Comparison of ENCODE assay signal across 15 cellular contexts in genomic region chr14:93301821-93302447, GRCh38. TPM values are rescaled to one million over a fixed set of nuclear protein-coding genes. Genes with fewer than 3 reads are reported as not detected.
DNase-seq lines count a peak whose midpoint lies in the region; ATAC-seq and TF ChIP-seq lines count a peak whose summit lies in the region.
"Had no signal": no experiment of that assay in that cellular context is flagged by ENCODE, and none has a peak within 500 bp of the region (broad histone marks: within the 10 kb centered on the region; RNA-seq: fewer than 3 reads in every experiment).

No MANE protein-coding gene starts in this region.

- H3K36me3 Mint-ChIP-seq in naive B cell: no peaks in the 10 kb centered on the region

- POLR2A ChIA-PET in Panc1 (lab: Charles Lee): interaction anchor here (0.6 kb wide), 1 partner anchor 29 kb away, joined by 4 read pairs; no protein-coding TSS in a partner anchor

- H3K4me3 Mint-ChIP-seq in naive B cell: no peak overlapping the region
- H3K4me3 Mint-ChIP-seq: activated T-helper 17 cell treated with anti-CD3 and anti-CD28 coated beads, Interleukin-2, amount 50 U/mL, for 72 hours; T-helper 1 cell treated with Interleukin-12 subunit alpha and Interleukin-12 subunit beta and Interleukin-4 antibody, amounts not matched to agents 30 μg/mL and 1 μg/mL, for 36 hours had no signal

- H3K27ac Mint-ChIP-seq in naive B cell: peak overlapping the region in 4 of 6 donors; percentile 1 to 61 (median 56)
- H3K27ac Mint-ChIP-seq: activated T-helper 17 cell treated with anti-CD3 and anti-CD28 coated beads, Interleukin-2, amount 50 U/mL, for 72 hours; T-helper 1 cell treated with Interleukin-12 subunit alpha and Interleukin-12 subunit beta and Interleukin-4 antibody, amounts not matched to agents 30 μg/mL and 1 μg/mL, for 36 hours had no signal

- intact Hi-C loops in Panc1 (cut with micrococcal nuclease; ENCODE audit: unreplicated experiment) (no loop called here), sciatic nerve (cut with DNase I) (no loop called here)

- no peaks in the 10 kb centered on the region; the same call in 1 of the 2 replicates for H3K4me1 ChIP-seq in Panc1 (ENCODE audit: control insufficient read depth, insufficient read depth, low read length)

- peaks cover 24 to 63% (median 45%) of the 10 kb centered on the region in 3 donors for H3K4me1 Mint-ChIP-seq in naive B cell

- DNase-seq in EH (ENCODE audit: low read depth) (peak; percentile 44), Panc1 (ENCODE audit: low read depth, low spot score) (no peak), epithelial cell of esophagus (ENCODE audit: low read depth) (peak; percentile 25), naive B cell (no peak), KG1 (lab: John Stamatoyannopoulos, UW) (no peak), cerebellum (ENCODE audit: low spot score) (no peak), sciatic nerve (ENCODE audit: low spot score) (no peak)
- DNase-seq: activated CD4-positive, alpha-beta T cell treated with anti-CD3 and anti-CD28 coated beads, Interleukin-2, amount 50 U/mL, for 1 hour; DMS153 had no signal

- ATAC-seq in Panc1: peak; percentile 76
- ATAC-seq in naive B cell (ENCODE audit: low read depth in 2 of 2): no peak
- no peak for ATAC-seq in HG03175 (IDR thresholded peaks at IDR 0.05; ENCODE audit: unreplicated experiment)
- no peak for ATAC-seq in sciatic nerve
- ATAC-seq: activated T-helper 17 cell treated with anti-CD3 and anti-CD28 coated beads, Interleukin-2, amount 50 U/mL, for 72 hours; GM12878 had no signal

- TF ChIP-seq CTCF in Panc1 (IDR thresholded peaks at IDR 0.05): no peak
- TF ChIP-seq CTCF in epithelial cell of esophagus (IDR thresholded peaks at IDR 0.05; ENCODE audit: insufficient read depth, low read depth, low read length, missing control alignments): no peak

- no peaks in the 10 kb centered on the region for H3K9me3 Mint-ChIP-seq in naive B cell
- H3K9me3 Mint-ChIP-seq: activated T-helper 17 cell treated with anti-CD3 and anti-CD28 coated beads, Interleukin-2, amount 50 U/mL, for 72 hours; T-helper 1 cell treated with Interleukin-12 subunit alpha and Interleukin-12 subunit beta and Interleukin-4 antibody, amounts not matched to agents 30 μg/mL and 1 μg/mL, for 36 hours had no signal

- H3K27me3 ChIP-seq in Panc1 (ENCODE audit: control insufficient read depth, insufficient read depth, low read length): no peaks in the 10 kb centered on the region
- H3K27me3 ChIP-seq: esophagus muscularis mucosa, neutrophil had no signal

- H3K27me3 Mint-ChIP-seq in naive B cell: no peaks in the 10 kb centered on the region
- H3K27me3 Mint-ChIP-seq: activated T-helper 17 cell treated with anti-CD3 and anti-CD28 coated beads, Interleukin-2, amount 50 U/mL, for 72 hours had no signal

- no peak overlapping the region for H3K27ac ChIP-seq in Panc1 (ENCODE audit: low read length)
- H3K27ac ChIP-seq: esophagus muscularis mucosa, neutrophil had no signal

- CTCF ChIA-PET in Panc1 (lab: Charles Lee): no interaction called here

- H3K4me3 ChIP-seq in Panc1 (ENCODE audit: low read depth in 2 of 2, low read length in 2 of 2) (no peak overlapping the region), epithelial cell of esophagus (ENCODE audit: low read length) (no peak overlapping the region)
- H3K4me3 ChIP-seq: esophagus muscularis mucosa, GM12878 had no signal

- in situ Hi-C loops in Panc1 (cut with HindIII; ENCODE audit: low pct_unique_long_range_greater_than_20kb, low sequenced_read_pairs): no loop called here

- H3K9me3 ChIP-seq in Panc1 (ENCODE audit: control insufficient read depth, insufficient read depth, low read depth, low read length): no peaks in the 10 kb centered on the region
- H3K9me3 ChIP-seq: esophagus muscularis mucosa, neutrophil had no signal

- H3K36me3 ChIP-seq in Panc1 (ENCODE audit: control insufficient read depth, insufficient read depth, low read length): no peaks in the 10 kb centered on the region
- H3K36me3 ChIP-seq: esophagus muscularis mucosa, neutrophil had no signal

- no TSS peak for BruUV-seq in Panc1 (replicated peaks; lab: Mats Ljungman, UMichigan)

RNA-seq across cellular contexts. Expression of gene BTBD7, which starts 30.9 kb away (rescaled TPM):
- total RNA-seq in Panc1 (2021; ENCODE audit: unreplicated experiment): 24.7 TPM
- 7.5 TPM for polyA plus RNA-seq in Panc1 (2012; ENCODE audit: insufficient read length)
- 10 to 100 TPM in 2 of 6 donors, 1 to 10 TPM in 4; 7.0 to 12.1 (median 9.6) TPM for polyA plus RNA-seq in naive B cell (ENCODE audit: low read depth in 6 of 6)
- 42.2 TPM for total RNA-seq in cerebellum
- 40.7 TPM for total RNA-seq in sciatic nerve

RNA-seq across cellular contexts. Expression of gene COX8C, which starts 45.0 kb away (rescaled TPM):
- total RNA-seq in Panc1 (2021; ENCODE audit: unreplicated experiment) (not detected), cerebellum (not detected), sciatic nerve (not detected)
- not detected for polyA plus RNA-seq in Panc1 (2012; ENCODE audit: insufficient read length)
- polyA plus RNA-seq in naive B cell (ENCODE audit: low read depth in 6 of 6): not detected
- total RNA-seq: activated T-helper 17 cell treated with anti-CD3 and anti-CD28 coated beads, Interleukin-2, amount 50 U/mL, for 72 hours; esophagus muscularis mucosa; GM12878 had no signal

Comparison
In these comparisons a context has a peak if more than half of its experiments do, and no peak if none do; other contexts are left out.
1. DNase-seq: peak in EH (single experiment) and epithelial cell of esophagus (single experiment); none in Panc1 (single experiment), naive B cell (single experiment), KG1 (single experiment), cerebellum (single experiment) and sciatic nerve (single experiment).